ENCODE assay signal across 8 cellular contexts in genomic region chr2:98487806-98488189, GRCh38. TPM values are rescaled to one million over a fixed set of nuclear protein-coding genes. Genes with fewer than 3 reads are reported as not detected.
DNase-seq lines count a peak whose midpoint lies in the region; ATAC-seq and TF ChIP-seq lines count a peak whose summit lies in the region.

No MANE protein-coding gene starts in this region.

- H3K4me3 Mint-ChIP-seq in osteocyte (ENCODE audit: unreplicated experiment) = no peak overlapping the region

- H3K27ac ChIP-seq in dorsolateral prefrontal cortex = peak overlapping the region in 5 of 59 donors; percentile 1 to 29 (median 17)

- no peaks in the 10 kb centered on the region for H3K27me3 ChIP-seq in dorsolateral prefrontal cortex

- no peak overlapping the region for H3K27ac Mint-ChIP-seq in osteocyte (ENCODE audit: unreplicated experiment)

- intact Hi-C loops in dorsolateral prefrontal cortex (cut with DNase I) = no loop called here

- ATAC-seq in GM21423 (IDR thresholded peaks at IDR 0.05; ENCODE audit: unreplicated experiment) (peak; percentile 40), HG03565 (IDR thresholded peaks at IDR 0.05; ENCODE audit: unreplicated experiment) (peak; percentile 35)

- H3K27me3 Mint-ChIP-seq in osteocyte (ENCODE audit: unreplicated experiment) = no peaks in the 10 kb centered on the region

- no peaks in the 10 kb centered on the region for H3K36me3 Mint-ChIP-seq in osteocyte (ENCODE audit: unreplicated experiment)

- peak; percentile 2 to 45 for DNase-seq in NCI-H526 (lab: John Stamatoyannopoulos, UW)
- DNase-seq in NCI-H526 treated with DMSO at 0.1 percent for 48 hours (lab: John Stamatoyannopoulos, UW) = no peak
- DNase-seq in SW 1271 (lab: John Stamatoyannopoulos, UW) = peak; percentile 7 to 38
- DNase-seq in dorsolateral prefrontal cortex = no peak
- DNase-seq in osteocyte (ENCODE audit: extremely low spot score, unreplicated experiment) = no peak
- DNase-seq in NCI-H1092 treated with DMSO at 0.1 percent for 48 hours (lab: John Stamatoyannopoulos, UW) = no peak

- no peak overlapping the region for H3K4me3 ChIP-seq in dorsolateral prefrontal cortex

- H3K9me3 Mint-ChIP-seq in osteocyte (ENCODE audit: unreplicated experiment) = no peaks in the 10 kb centered on the region

- peak in 47 of 56 donors; percentile 20 to 58 (median 39) for TF ChIP-seq CTCF in dorsolateral prefrontal cortex (IDR thresholded peaks at IDR 0.05 in 54 of 56, conservative IDR thresholded peaks at IDR 0.05 in 2 of 56; ENCODE audit: low read depth in 1 of 56, partially characterized antibody in 56 of 56)
- peak; percentile 49 for TF ChIP-seq CTCF in osteocyte (IDR thresholded peaks at IDR 0.05)

- peaks cover 17% of the 10 kb centered on the region for H3K4me1 Mint-ChIP-seq in osteocyte (ENCODE audit: unreplicated experiment)

RNA-seq across cellular contexts. Expression of gene INPP4A, which starts 43.1 kb away (rescaled TPM):
- total RNA-seq in dorsolateral prefrontal cortex (100 to 1,000 TPM in 104 of 120 experiments, 10 to 100 TPM in 16; 54.2 to 160 (median 122) TPM), osteocyte (31.4 and 31.5 TPM in 2 replicates)

Comparison
In these comparisons a context has a peak if more than half of its experiments do, and no peak if none do; other contexts are left out.
1. DNase-seq: peak in NCI-H526 (2 of 2) and SW 1271 (2 of 2); none in NCI-H526 treated with DMSO at 0.1 percent for 48 hours (single experiment), dorsolateral prefrontal cortex (0 of 10), osteocyte (single experiment) and NCI-H1092 treated with DMSO at 0.1 percent for 48 hours (single experiment).